ENCODE assay signal across 1 cellular context in the genomic region with DNA sequence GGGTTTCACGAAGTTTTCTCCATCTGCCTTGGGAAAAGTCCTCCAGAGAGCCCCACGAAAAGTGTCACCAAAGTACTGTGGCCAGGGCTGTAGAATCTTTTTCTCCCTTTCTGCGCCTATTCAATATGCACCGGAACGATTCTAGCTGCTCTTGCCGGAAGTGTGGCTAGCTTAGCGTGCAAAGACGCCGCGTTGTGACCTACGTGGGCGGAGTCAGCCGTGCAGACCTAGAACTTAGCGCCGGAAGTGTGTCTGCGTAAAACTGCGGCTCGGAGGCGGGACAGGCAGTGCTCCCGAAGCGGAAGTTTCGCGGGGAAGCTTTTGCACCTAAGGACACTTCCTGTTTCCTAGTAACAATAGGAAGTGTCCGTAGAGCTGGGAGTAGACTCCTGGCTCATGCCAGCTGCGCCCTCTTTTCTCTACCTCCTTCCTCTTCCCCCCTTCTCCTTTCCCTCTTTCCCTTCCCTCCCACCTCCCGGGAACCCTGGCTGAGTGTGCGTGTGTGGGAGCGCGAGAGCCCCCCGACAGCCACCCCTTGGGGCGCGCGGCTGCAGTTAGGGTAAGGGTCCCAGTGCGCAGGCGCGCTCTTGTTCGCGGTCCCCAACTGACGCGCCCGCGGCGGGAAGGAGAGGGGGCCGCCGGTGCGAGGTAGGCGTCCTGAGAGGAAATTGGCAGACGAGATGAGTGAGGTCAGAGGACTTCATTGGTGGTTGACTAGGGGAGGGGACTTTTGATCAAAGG.
TF ChIP-seq lines count a peak whose summit lies in the region.

A gene with protein sequence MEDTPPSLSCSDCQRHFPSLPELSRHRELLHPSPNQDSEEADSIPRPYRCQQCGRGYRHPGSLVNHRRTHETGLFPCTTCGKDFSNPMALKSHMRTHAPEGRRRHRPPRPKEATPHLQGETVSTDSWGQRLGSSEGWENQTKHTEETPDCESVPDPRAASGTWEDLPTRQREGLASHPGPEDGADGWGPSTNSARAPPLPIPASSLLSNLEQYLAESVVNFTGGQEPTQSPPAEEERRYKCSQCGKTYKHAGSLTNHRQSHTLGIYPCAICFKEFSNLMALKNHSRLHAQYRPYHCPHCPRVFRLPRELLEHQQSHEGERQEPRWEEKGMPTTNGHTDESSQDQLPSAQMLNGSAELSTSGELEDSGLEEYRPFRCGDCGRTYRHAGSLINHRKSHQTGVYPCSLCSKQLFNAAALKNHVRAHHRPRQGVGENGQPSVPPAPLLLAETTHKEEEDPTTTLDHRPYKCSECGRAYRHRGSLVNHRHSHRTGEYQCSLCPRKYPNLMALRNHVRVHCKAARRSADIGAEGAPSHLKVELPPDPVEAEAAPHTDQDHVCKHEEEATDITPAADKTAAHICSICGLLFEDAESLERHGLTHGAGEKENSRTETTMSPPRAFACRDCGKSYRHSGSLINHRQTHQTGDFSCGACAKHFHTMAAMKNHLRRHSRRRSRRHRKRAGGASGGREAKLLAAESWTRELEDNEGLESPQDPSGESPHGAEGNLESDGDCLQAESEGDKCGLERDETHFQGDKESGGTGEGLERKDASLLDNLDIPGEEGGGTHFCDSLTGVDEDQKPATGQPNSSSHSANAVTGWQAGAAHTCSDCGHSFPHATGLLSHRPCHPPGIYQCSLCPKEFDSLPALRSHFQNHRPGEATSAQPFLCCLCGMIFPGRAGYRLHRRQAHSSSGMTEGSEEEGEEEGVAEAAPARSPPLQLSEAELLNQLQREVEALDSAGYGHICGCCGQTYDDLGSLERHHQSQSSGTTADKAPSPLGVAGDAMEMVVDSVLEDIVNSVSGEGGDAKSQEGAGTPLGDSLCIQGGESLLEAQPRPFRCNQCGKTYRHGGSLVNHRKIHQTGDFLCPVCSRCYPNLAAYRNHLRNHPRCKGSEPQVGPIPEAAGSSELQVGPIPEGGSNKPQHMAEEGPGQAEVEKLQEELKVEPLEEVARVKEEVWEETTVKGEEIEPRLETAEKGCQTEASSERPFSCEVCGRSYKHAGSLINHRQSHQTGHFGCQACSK (N-terminal part only) (plus strand): TSS at position 350 of the 741 bp plus-strand sequence. CDS start 1,903 bp downstream, outside the sequence.
A gene (minus strand): TSS at position 168 of the 741 bp plus-strand sequence. CDS start 9,781 bp downstream, outside the sequence.

TF ChIP-seq in K562, 482 proteins besides CTCF, POLR2A, EP300 and RAD21 (continued from another document and continues in another):
- TF ChIP-seq, protein P1, sequence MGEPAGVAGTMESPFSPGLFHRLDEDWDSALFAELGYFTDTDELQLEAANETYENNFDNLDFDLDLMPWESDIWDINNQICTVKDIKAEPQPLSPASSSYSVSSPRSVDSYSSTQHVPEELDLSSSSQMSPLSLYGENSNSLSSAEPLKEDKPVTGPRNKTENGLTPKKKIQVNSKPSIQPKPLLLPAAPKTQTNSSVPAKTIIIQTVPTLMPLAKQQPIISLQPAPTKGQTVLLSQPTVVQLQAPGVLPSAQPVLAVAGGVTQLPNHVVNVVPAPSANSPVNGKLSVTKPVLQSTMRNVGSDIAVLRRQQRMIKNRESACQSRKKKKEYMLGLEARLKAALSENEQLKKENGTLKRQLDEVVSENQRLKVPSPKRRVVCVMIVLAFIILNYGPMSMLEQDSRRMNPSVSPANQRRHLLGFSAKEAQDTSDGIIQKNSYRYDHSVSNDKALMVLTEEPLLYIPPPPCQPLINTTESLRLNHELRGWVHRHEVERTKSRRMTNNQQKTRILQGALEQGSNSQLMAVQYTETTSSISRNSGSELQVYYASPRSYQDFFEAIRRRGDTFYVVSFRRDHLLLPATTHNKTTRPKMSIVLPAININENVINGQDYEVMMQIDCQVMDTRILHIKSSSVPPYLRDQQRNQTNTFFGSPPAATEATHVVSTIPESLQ (CRISPR knock-in tag; IDR thresholded peaks at IDR 0.05) = no peak
- TF ChIP-seq, protein P2, sequence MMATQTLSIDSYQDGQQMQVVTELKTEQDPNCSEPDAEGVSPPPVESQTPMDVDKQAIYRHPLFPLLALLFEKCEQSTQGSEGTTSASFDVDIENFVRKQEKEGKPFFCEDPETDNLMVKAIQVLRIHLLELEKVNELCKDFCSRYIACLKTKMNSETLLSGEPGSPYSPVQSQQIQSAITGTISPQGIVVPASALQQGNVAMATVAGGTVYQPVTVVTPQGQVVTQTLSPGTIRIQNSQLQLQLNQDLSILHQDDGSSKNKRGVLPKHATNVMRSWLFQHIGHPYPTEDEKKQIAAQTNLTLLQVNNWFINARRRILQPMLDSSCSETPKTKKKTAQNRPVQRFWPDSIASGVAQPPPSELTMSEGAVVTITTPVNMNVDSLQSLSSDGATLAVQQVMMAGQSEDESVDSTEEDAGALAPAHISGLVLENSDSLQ (IDR thresholded peaks at IDR 0.05) = peak; percentile 89
- TF ChIP-seq FOXJ2 (tag; IDR thresholded peaks at IDR 0.05) = peak; percentile 64; the same call in 1 of the 2 replicates
- TF ChIP-seq MXI1 (IDR thresholded peaks at IDR 0.05; ENCODE audit: low read depth, low read length) = peak; percentile 57; the same call in 1 of the 2 replicates
- TF ChIP-seq TAF9B (IDR thresholded peaks at IDR 0.05; ENCODE audit: partially characterized antibody) = peak; percentile 79
- peak; percentile 94 for TF ChIP-seq ZEB2 (IDR thresholded peaks at IDR 0.05)
- TF ChIP-seq, protein P3, sequence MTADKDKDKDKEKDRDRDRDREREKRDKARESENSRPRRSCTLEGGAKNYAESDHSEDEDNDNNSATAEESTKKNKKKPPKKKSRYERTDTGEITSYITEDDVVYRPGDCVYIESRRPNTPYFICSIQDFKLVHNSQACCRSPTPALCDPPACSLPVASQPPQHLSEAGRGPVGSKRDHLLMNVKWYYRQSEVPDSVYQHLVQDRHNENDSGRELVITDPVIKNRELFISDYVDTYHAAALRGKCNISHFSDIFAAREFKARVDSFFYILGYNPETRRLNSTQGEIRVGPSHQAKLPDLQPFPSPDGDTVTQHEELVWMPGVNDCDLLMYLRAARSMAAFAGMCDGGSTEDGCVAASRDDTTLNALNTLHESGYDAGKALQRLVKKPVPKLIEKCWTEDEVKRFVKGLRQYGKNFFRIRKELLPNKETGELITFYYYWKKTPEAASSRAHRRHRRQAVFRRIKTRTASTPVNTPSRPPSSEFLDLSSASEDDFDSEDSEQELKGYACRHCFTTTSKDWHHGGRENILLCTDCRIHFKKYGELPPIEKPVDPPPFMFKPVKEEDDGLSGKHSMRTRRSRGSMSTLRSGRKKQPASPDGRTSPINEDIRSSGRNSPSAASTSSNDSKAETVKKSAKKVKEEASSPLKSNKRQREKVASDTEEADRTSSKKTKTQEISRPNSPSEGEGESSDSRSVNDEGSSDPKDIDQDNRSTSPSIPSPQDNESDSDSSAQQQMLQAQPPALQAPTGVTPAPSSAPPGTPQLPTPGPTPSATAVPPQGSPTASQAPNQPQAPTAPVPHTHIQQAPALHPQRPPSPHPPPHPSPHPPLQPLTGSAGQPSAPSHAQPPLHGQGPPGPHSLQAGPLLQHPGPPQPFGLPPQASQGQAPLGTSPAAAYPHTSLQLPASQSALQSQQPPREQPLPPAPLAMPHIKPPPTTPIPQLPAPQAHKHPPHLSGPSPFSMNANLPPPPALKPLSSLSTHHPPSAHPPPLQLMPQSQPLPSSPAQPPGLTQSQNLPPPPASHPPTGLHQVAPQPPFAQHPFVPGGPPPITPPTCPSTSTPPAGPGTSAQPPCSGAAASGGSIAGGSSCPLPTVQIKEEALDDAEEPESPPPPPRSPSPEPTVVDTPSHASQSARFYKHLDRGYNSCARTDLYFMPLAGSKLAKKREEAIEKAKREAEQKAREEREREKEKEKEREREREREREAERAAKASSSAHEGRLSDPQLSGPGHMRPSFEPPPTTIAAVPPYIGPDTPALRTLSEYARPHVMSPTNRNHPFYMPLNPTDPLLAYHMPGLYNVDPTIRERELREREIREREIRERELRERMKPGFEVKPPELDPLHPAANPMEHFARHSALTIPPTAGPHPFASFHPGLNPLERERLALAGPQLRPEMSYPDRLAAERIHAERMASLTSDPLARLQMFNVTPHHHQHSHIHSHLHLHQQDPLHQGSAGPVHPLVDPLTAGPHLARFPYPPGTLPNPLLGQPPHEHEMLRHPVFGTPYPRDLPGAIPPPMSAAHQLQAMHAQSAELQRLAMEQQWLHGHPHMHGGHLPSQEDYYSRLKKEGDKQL (CRISPR knock-in tag; IDR thresholded peaks at IDR 0.05; ENCODE audit: borderline replicate concordance) = no peak
- TF ChIP-seq, protein P4, sequence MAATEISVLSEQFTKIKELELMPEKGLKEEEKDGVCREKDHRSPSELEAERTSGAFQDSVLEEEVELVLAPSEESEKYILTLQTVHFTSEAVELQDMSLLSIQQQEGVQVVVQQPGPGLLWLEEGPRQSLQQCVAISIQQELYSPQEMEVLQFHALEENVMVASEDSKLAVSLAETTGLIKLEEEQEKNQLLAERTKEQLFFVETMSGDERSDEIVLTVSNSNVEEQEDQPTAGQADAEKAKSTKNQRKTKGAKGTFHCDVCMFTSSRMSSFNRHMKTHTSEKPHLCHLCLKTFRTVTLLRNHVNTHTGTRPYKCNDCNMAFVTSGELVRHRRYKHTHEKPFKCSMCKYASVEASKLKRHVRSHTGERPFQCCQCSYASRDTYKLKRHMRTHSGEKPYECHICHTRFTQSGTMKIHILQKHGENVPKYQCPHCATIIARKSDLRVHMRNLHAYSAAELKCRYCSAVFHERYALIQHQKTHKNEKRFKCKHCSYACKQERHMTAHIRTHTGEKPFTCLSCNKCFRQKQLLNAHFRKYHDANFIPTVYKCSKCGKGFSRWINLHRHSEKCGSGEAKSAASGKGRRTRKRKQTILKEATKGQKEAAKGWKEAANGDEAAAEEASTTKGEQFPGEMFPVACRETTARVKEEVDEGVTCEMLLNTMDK (IDR thresholded peaks at IDR 0.05; ENCODE audit: borderline replicate concordance, insufficient read depth, low read depth, low read length, poor library complexity, severe bottlenecking) = no peak
- TF ChIP-seq, protein P5, sequence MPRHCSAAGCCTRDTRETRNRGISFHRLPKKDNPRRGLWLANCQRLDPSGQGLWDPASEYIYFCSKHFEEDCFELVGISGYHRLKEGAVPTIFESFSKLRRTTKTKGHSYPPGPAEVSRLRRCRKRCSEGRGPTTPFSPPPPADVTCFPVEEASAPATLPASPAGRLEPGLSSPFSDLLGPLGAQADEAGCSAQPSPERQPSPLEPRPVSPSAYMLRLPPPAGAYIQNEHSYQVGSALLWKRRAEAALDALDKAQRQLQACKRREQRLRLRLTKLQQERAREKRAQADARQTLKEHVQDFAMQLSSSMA (CRISPR knock-in tag; IDR thresholded peaks at IDR 0.05) = peak; percentile 99
- no peak for TF ChIP-seq ZNF436 (CRISPR knock-in tag; IDR thresholded peaks at IDR 0.05)
- TF ChIP-seq, protein P6, sequence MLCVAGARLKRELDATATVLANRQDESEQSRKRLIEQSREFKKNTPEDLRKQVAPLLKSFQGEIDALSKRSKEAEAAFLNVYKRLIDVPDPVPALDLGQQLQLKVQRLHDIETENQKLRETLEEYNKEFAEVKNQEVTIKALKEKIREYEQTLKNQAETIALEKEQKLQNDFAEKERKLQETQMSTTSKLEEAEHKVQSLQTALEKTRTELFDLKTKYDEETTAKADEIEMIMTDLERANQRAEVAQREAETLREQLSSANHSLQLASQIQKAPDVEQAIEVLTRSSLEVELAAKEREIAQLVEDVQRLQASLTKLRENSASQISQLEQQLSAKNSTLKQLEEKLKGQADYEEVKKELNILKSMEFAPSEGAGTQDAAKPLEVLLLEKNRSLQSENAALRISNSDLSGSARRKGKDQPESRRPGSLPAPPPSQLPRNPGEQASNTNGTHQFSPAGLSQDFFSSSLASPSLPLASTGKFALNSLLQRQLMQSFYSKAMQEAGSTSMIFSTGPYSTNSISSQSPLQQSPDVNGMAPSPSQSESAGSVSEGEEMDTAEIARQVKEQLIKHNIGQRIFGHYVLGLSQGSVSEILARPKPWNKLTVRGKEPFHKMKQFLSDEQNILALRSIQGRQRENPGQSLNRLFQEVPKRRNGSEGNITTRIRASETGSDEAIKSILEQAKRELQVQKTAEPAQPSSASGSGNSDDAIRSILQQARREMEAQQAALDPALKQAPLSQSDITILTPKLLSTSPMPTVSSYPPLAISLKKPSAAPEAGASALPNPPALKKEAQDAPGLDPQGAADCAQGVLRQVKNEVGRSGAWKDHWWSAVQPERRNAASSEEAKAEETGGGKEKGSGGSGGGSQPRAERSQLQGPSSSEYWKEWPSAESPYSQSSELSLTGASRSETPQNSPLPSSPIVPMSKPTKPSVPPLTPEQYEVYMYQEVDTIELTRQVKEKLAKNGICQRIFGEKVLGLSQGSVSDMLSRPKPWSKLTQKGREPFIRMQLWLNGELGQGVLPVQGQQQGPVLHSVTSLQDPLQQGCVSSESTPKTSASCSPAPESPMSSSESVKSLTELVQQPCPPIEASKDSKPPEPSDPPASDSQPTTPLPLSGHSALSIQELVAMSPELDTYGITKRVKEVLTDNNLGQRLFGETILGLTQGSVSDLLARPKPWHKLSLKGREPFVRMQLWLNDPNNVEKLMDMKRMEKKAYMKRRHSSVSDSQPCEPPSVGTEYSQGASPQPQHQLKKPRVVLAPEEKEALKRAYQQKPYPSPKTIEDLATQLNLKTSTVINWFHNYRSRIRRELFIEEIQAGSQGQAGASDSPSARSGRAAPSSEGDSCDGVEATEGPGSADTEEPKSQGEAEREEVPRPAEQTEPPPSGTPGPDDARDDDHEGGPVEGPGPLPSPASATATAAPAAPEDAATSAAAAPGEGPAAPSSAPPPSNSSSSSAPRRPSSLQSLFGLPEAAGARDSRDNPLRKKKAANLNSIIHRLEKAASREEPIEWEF (CRISPR knock-in tag; IDR thresholded peaks at IDR 0.05) = no peak
- TF ChIP-seq, protein P7, sequence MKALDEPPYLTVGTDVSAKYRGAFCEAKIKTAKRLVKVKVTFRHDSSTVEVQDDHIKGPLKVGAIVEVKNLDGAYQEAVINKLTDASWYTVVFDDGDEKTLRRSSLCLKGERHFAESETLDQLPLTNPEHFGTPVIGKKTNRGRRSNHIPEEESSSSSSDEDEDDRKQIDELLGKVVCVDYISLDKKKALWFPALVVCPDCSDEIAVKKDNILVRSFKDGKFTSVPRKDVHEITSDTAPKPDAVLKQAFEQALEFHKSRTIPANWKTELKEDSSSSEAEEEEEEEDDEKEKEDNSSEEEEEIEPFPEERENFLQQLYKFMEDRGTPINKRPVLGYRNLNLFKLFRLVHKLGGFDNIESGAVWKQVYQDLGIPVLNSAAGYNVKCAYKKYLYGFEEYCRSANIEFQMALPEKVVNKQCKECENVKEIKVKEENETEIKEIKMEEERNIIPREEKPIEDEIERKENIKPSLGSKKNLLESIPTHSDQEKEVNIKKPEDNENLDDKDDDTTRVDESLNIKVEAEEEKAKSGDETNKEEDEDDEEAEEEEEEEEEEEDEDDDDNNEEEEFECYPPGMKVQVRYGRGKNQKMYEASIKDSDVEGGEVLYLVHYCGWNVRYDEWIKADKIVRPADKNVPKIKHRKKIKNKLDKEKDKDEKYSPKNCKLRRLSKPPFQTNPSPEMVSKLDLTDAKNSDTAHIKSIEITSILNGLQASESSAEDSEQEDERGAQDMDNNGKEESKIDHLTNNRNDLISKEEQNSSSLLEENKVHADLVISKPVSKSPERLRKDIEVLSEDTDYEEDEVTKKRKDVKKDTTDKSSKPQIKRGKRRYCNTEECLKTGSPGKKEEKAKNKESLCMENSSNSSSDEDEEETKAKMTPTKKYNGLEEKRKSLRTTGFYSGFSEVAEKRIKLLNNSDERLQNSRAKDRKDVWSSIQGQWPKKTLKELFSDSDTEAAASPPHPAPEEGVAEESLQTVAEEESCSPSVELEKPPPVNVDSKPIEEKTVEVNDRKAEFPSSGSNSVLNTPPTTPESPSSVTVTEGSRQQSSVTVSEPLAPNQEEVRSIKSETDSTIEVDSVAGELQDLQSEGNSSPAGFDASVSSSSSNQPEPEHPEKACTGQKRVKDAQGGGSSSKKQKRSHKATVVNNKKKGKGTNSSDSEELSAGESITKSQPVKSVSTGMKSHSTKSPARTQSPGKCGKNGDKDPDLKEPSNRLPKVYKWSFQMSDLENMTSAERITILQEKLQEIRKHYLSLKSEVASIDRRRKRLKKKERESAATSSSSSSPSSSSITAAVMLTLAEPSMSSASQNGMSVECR (CRISPR knock-in tag; IDR thresholded peaks at IDR 0.05) = peak; percentile 31
